In genomic region chr17:75020331-75021110, GRCh38 we compare ENCODE assay signal across 1 cellular context.
TF ChIP-seq lines count a peak whose summit lies in the region.

No MANE protein-coding gene starts in this region.

TF ChIP-seq in GM12878, 131 proteins besides CTCF, POLR2A, EP300 and RAD21:
- TF ChIP-seq YY1 (IDR thresholded peaks at IDR 0.05; ENCODE audit: low read depth, low read length) (no peak), ASH2L (IDR thresholded peaks at IDR 0.05; ENCODE audit: borderline replicate concordance, low read depth) (no peak), FOXM1 (IDR thresholded peaks at IDR 0.05; ENCODE audit: low read depth, low read length) (no peak), TCF12 (IDR thresholded peaks at IDR 0.05; ENCODE audit: low read depth, low read length) (no peak), NFXL1 (IDR thresholded peaks at IDR 0.05; ENCODE audit: borderline replicate concordance) (no peak), MLLT1 (IDR thresholded peaks at IDR 0.05) (no peak)
